In genomic region chr2:165825041-165825440, GRCh38 we compare ENCODE assay signal across 12 cellular contexts. TPM values are rescaled to one million over a fixed set of nuclear protein-coding genes. Genes with fewer than 3 reads are reported as not detected.
DNase-seq lines count a peak whose midpoint lies in the region; ATAC-seq and TF ChIP-seq lines count a peak whose summit lies in the region.
"Had no signal": no experiment of that assay in that cellular context is flagged by ENCODE, and none has a peak within 500 bp of the region (broad histone marks: within the 10 kb centered on the region; RNA-seq: fewer than 3 reads in every experiment).

No MANE protein-coding gene starts in this region.

- 29% methylated on average over 2 of the region's 2 CpGs for WGBS in right cardiac atrium
- 3 to 12% methylated on average over 2 of the region's 2 CpGs for WGBS in thyroid gland, 2 donors

- no peaks in the 10 kb centered on the region for H3K4me1 Mint-ChIP-seq in activated T-helper 17 cell treated with anti-CD3 and anti-CD28 coated beads, Interleukin-2, amount 50 U/mL, for 72 hours

- H3K27me3 Mint-ChIP-seq in activated T-helper 17 cell treated with anti-CD3 and anti-CD28 coated beads, Interleukin-2, amount 50 U/mL, for 72 hours, result peaks cover 8% of the 10 kb centered on the region

- no peak overlapping the region for H3K4me3 Mint-ChIP-seq in activated T-helper 17 cell treated with anti-CD3 and anti-CD28 coated beads, Interleukin-2, amount 50 U/mL, for 72 hours
- H3K4me3 Mint-ChIP-seq: activated CD8-positive, alpha-beta T cell treated with anti-CD3 and anti-CD28 coated beads, Interleukin-2, amount 10 ng/mL, durations not matched to agents 7 days and 5 days had no signal

- no peaks in the 10 kb centered on the region for H3K36me3 ChIP-seq in thyroid gland
- H3K36me3 ChIP-seq: tibial nerve had no signal

- H3K9me3 ChIP-seq in right cardiac atrium (ENCODE audit: control insufficient read depth, low read length) (no peaks in the 10 kb centered on the region), thyroid gland (no peaks in the 10 kb centered on the region)
- H3K9me3 ChIP-seq: tibial nerve had no signal

- no peaks in the 10 kb centered on the region for H3K4me1 ChIP-seq in right cardiac atrium (ENCODE audit: control insufficient read depth, insufficient read depth, low read length)
- peaks cover 0 to 12% of the 10 kb centered on the region in 2 donors for H3K4me1 ChIP-seq in thyroid gland

- DNase-seq in right cardiac atrium (peak in 2 of 3 donors; percentile 11 to 58), Right ventricle myocardium superior (no peak), NCI-H510A (lab: John Stamatoyannopoulos, UW) (peak; percentile 57), epithelial cell of esophagus (ENCODE audit: low read depth) (peak; percentile 10), thyroid gland (peak; percentile 64 to 78), Ammon's horn (ENCODE audit: low spot score) (no peak)
- DNase-seq: activated CD8-positive, alpha-beta T cell treated with anti-CD3 and anti-CD28 coated beads, Interleukin-2, amount 10 ng/mL, durations not matched to agents 7 days and 5 days; GF-D8; T-helper 2 cell had no signal

- TF ChIP-seq POLR2A in thyroid gland (IDR thresholded peaks at IDR 0.05), result no peak

- no peaks in the 10 kb centered on the region for H3K9me3 Mint-ChIP-seq in activated T-helper 17 cell treated with anti-CD3 and anti-CD28 coated beads, Interleukin-2, amount 50 U/mL, for 72 hours

- no peak for TF ChIP-seq CTCF in epithelial cell of esophagus (IDR thresholded peaks at IDR 0.05; ENCODE audit: insufficient read depth, low read depth, low read length, missing control alignments)
- TF ChIP-seq CTCF in thyroid gland (IDR thresholded peaks at IDR 0.05), result no peak

- H3K27ac Mint-ChIP-seq in activated T-helper 17 cell treated with anti-CD3 and anti-CD28 coated beads, Interleukin-2, amount 50 U/mL, for 72 hours, result no peak overlapping the region
- H3K27ac Mint-ChIP-seq: activated CD8-positive, alpha-beta T cell treated with anti-CD3 and anti-CD28 coated beads, Interleukin-2, amount 10 ng/mL, durations not matched to agents 7 days and 5 days had no signal

- ATAC-seq in right cardiac atrium (no peak), Right ventricle myocardium superior (ENCODE audit: poor library complexity) (no peak), GM21737 (IDR thresholded peaks at IDR 0.05; ENCODE audit: unreplicated experiment) (no peak)
- no peak for ATAC-seq in activated T-helper 17 cell treated with anti-CD3 and anti-CD28 coated beads, Interleukin-2, amount 50 U/mL, for 72 hours (replicated peaks)
- ATAC-seq: activated CD8-positive, alpha-beta T cell treated with anti-CD3 and anti-CD28 coated beads, Interleukin-2, amount 10 ng/mL, durations not matched to agents 7 days and 5 days had no signal

- no peak overlapping the region for H3K27ac ChIP-seq in right cardiac atrium (ENCODE audit: low read length)
- H3K27ac ChIP-seq in thyroid gland, result no peak overlapping the region
- H3K27ac ChIP-seq: tibial nerve had no signal

- intact Hi-C loops in right cardiac atrium (cut with DNase I) (no loop called here), Right ventricle myocardium superior (cut with DNase I) (no loop called here), thyroid gland (cut with DNase I) (no loop called here)

- H3K27me3 ChIP-seq in right cardiac atrium (ENCODE audit: control insufficient read depth, insufficient read depth), result no peaks in the 10 kb centered on the region
- H3K27me3 ChIP-seq in thyroid gland, result no peaks in the 10 kb centered on the region
- H3K27me3 ChIP-seq: tibial nerve had no signal

- H3K4me3 ChIP-seq in right cardiac atrium (ENCODE audit: low read length) (no peak overlapping the region), epithelial cell of esophagus (ENCODE audit: low read length) (no peak overlapping the region), thyroid gland (replicated peaks in 1 of 3) (no peak overlapping the region)
- H3K4me3 ChIP-seq: tibial nerve had no signal

- H3K36me3 Mint-ChIP-seq in activated T-helper 17 cell treated with anti-CD3 and anti-CD28 coated beads, Interleukin-2, amount 50 U/mL, for 72 hours (ENCODE audit: low read depth), result no peaks in the 10 kb centered on the region

RNA-seq across cellular contexts. Expression of gene GALNT3, which starts 31.0 kb away (rescaled TPM):
- total RNA-seq in right cardiac atrium (under 1 TPM; 0.24 to 0.59 (median 0.42) TPM), Right ventricle myocardium superior (0.19 TPM), thyroid gland (10 to 100 TPM; 48.8 to 78.5 (median 59.2) TPM)
- 0.27 TPM for polyA plus RNA-seq in right cardiac atrium
- total RNA-seq in activated T-helper 17 cell treated with anti-CD3 and anti-CD28 coated beads, Interleukin-2, amount 50 U/mL, for 72 hours, result 10 to 100 TPM in 1 of 2 donors, 1 to 10 TPM in 1; 8.9 to 10.8 TPM

Comparison
In these comparisons a context has a peak if more than half of its experiments do, and no peak if none do; other contexts are left out.
1. DNase-seq: peak in right cardiac atrium (2 of 3), NCI-H510A (single experiment), epithelial cell of esophagus (single experiment) and thyroid gland (2 of 2); none in Right ventricle myocardium superior (single experiment) and Ammon's horn (single experiment).
2. RNA of gene GALNT3, which starts 31.0 kb away (total RNA-seq): 48.8 to 78.5 TPM in thyroid gland; 8.9 to 10.8 TPM in activated T-helper 17 cell treated with anti-CD3 and anti-CD28 coated beads, Interleukin-2, amount 50 U/mL, for 72 hours, 0.24 to 0.59 TPM in right cardiac atrium and 0.19 TPM in Right ventricle myocardium superior (single experiment); every median in the first group is over 4 times any median in the second.